15 cellular contexts compared by ENCODE assay signal in genomic region chr6:39495023-39495422, GRCh38.
A peak's percentile ranks its signal among the peaks of the same experiment; 100 is the strongest.
DNase-seq lines count a peak whose midpoint lies in the region; ATAC-seq and TF ChIP-seq lines count a peak whose summit lies in the region.
"Had no signal": no experiment of that assay in that cellular context is flagged by ENCODE, and none has a peak within 500 bp of the region (broad histone marks: within the 10 kb centered on the region; RNA-seq: fewer than 3 reads in every experiment).

No MANE protein-coding gene starts in this region.

- H2BK5ac ChIP-seq in H9 (ENCODE audit: insufficient read length, low read length) (no peak overlapping the region), trophoblast cell (ENCODE audit: low read depth, low read length, poor library complexity) (no peak overlapping the region)

- H3K4ac ChIP-seq in H9 (ENCODE audit: low read depth, low read length), result no peak overlapping the region
- H3K4ac ChIP-seq in trophoblast cell (ENCODE audit: low read depth, low read length), result no peak overlapping the region

- no peaks in the 10 kb centered on the region for H3K27me3 ChIP-seq in H9 (ENCODE audit: insufficient read depth, low read length)
- H3K27me3 ChIP-seq in trophoblast cell (ENCODE audit: insufficient read depth, low read length), result no peaks in the 10 kb centered on the region
- no peaks in the 10 kb centered on the region for H3K27me3 ChIP-seq in MG63
- no peaks in the 10 kb centered on the region for H3K27me3 ChIP-seq in hepatocyte
- H3K27me3 ChIP-seq in spleen (replicated peaks in 1 of 7), result peaks cover 0 to 30% (median 0%) of the 10 kb centered on the region in 7 donors
- H3K27me3 ChIP-seq: BLaER1 had no signal

- H3K27ac ChIP-seq in H9 (ENCODE audit: insufficient read length, low read depth, low read length) (peak overlapping the region; percentile 6), trophoblast cell (ENCODE audit: low read depth, low read length) (no peak overlapping the region), hepatocyte (no peak overlapping the region), spleen (no peak overlapping the region)
- H3K27ac ChIP-seq: A549, BLaER1 had no signal

- H3K14ac ChIP-seq in H9 (ENCODE audit: insufficient read depth, low read length), result peak overlapping the region; percentile 78
- H3K14ac ChIP-seq in trophoblast cell (ENCODE audit: low read length), result no peak overlapping the region

- H2BK120ac ChIP-seq in H9 (ENCODE audit: low read depth, low read length, poor library complexity, severe bottlenecking) (no peak overlapping the region), trophoblast cell (ENCODE audit: insufficient read depth, low read length, poor library complexity) (no peak overlapping the region)

- ATAC-seq in WTC11, result peak; percentile 52
- ATAC-seq in GM21786 (IDR thresholded peaks at IDR 0.05; ENCODE audit: unreplicated experiment), result no peak
- ATAC-seq: A549 had no signal

- H2BK15ac ChIP-seq in H9 (ENCODE audit: low read depth, low read length), result peak overlapping the region; percentile 55; the same call in 1 of the 2 replicates

- POLR2A ChIA-PET in WTC11 (lab: Charles Lee), result interaction anchor here (0.8 kb wide), 1 partner anchor 21 kb away, joined by 3 read pairs; no protein-coding TSS in a partner anchor

- H3K4me1 ChIP-seq in H9 (ENCODE audit: insufficient read depth, low read length) (peaks cover 9% of the 10 kb centered on the region; the same call in 1 of the 2 replicates), trophoblast cell (ENCODE audit: control insufficient read depth in 1 of 2, insufficient read depth in 2 of 2, low read length in 2 of 2) (peaks cover 0 to 8% of the 10 kb centered on the region in 2 experiments), hepatocyte (ENCODE audit: insufficient read depth) (no peaks in the 10 kb centered on the region), spleen (no peaks in the 10 kb centered on the region)
- H3K4me1 ChIP-seq: A549, BLaER1, Caco-2 had no signal

- DNase-seq in H9, result no peak
- no peak for DNase-seq in WTC11 (ENCODE audit: low spot score)
- peak; percentile 83 for DNase-seq in islet precursor cell
- DNase-seq in trophoblast cell, result no peak
- no peak for DNase-seq in MG63
- no peak for DNase-seq in hepatocyte (ENCODE audit: low spot score)
- no peak for DNase-seq in spleen
- DNase-seq: AML-193; Caco-2; CD8-positive, alpha-beta memory T cell; DND-41; GDM1 had no signal

- H4K5ac ChIP-seq in H9 (ENCODE audit: insufficient read length, low read depth, low read length), result no peak overlapping the region

- H3K4me2 ChIP-seq in H9 (ENCODE audit: insufficient read depth, insufficient read length, low read length), result peak overlapping the region; percentile 23
- H3K4me2 ChIP-seq in trophoblast cell (ENCODE audit: low read length), result no peak overlapping the region
- no peak overlapping the region for H3K4me2 ChIP-seq in hepatocyte
- H3K4me2 ChIP-seq: A549, BLaER1 had no signal

- H3K9me3 ChIP-seq in H9 (ENCODE audit: control insufficient read depth, low read depth, low read length) (no peaks in the 10 kb centered on the region), trophoblast cell (ENCODE audit: insufficient read depth, low read depth, low read length) (no peaks in the 10 kb centered on the region), MG63 (no peaks in the 10 kb centered on the region), hepatocyte (ENCODE audit: low read depth) (no peaks in the 10 kb centered on the region), spleen (peaks cover 0 to 3% (median 0%) of the 10 kb centered on the region in 8 donors)
- H3K9me3 ChIP-seq: A549, BLaER1, Caco-2 had no signal

- H2AK5ac ChIP-seq in H9 (ENCODE audit: insufficient read length, low read length) (no peak overlapping the region), trophoblast cell (ENCODE audit: low read length) (no peak overlapping the region)

- H3K4me3 ChIP-seq in trophoblast cell (ENCODE audit: low read depth, low read length), result no peak overlapping the region
- H3K4me3 ChIP-seq in MG63, result no peak overlapping the region
- H3K4me3 ChIP-seq in hepatocyte, result no peak overlapping the region
- no peak overlapping the region for H3K4me3 ChIP-seq in spleen
- H3K4me3 ChIP-seq: A549, BLaER1 had no signal

- intact Hi-C loops in spleen (cut with DNase I; ENCODE audit: low total_unique reads), result no loop called here

- no peaks in the 10 kb centered on the region for H3K9me2 ChIP-seq in hepatocyte (replicated peaks; ENCODE audit: insufficient read depth)

- peak overlapping the region; percentile 69 for H2BK12ac ChIP-seq in H9 (ENCODE audit: insufficient read length, low read depth, low read length)
- peak overlapping the region; percentile 3 for H2BK12ac ChIP-seq in trophoblast cell (ENCODE audit: low read length)

- no peak overlapping the region for H3K56ac ChIP-seq in H9 (ENCODE audit: insufficient read length, low read depth, low read length)

- no peaks in the 10 kb centered on the region for H3K36me3 ChIP-seq in trophoblast cell (ENCODE audit: control insufficient read depth in 1 of 2, insufficient read depth in 2 of 2, low read length in 2 of 2)
- H3K36me3 ChIP-seq in MG63, result no peaks in the 10 kb centered on the region
- H3K36me3 ChIP-seq in hepatocyte (replicated peaks; ENCODE audit: insufficient read depth, low read depth), result no peaks in the 10 kb centered on the region
- H3K36me3 ChIP-seq in spleen, result no peaks in the 10 kb centered on the region
- H3K36me3 ChIP-seq: BLaER1 had no signal

- H3K79me2 ChIP-seq in H9 (ENCODE audit: insufficient read depth, low read length) (no peaks in the 10 kb centered on the region), trophoblast cell (ENCODE audit: control insufficient read depth, insufficient read depth, low read length, poor library complexity) (no peaks in the 10 kb centered on the region), hepatocyte (no peaks in the 10 kb centered on the region)

- H3K27ac Mint-ChIP-seq in H9 (peak overlapping the region in 2 of 3 experiments; percentile 27 to 89; a peak in 3 of 7 replicates), WTC11 (peak overlapping the region; percentile 83)
- H3K27ac Mint-ChIP-seq: CD8-positive, alpha-beta memory T cell had no signal

- H3K27me3 Mint-ChIP-seq in H9 (ENCODE audit: low read depth), result no peaks in the 10 kb centered on the region
- peaks cover 3% of the 10 kb centered on the region; the same call in 1 of the 2 replicates for H3K27me3 Mint-ChIP-seq in WTC11 (ENCODE audit: low read depth)

- H3T11ph ChIP-seq in H9 (ENCODE audit: low read length), result no peak overlapping the region

- no peak overlapping the region for H4K12ac ChIP-seq in trophoblast cell (ENCODE audit: low read depth, low read length)

- H3K4me3 Mint-ChIP-seq in H9 (no peak overlapping the region), WTC11 (no peak overlapping the region)
- H3K4me3 Mint-ChIP-seq: CD8-positive, alpha-beta memory T cell had no signal

- H4K20me1 ChIP-seq in H9 (ENCODE audit: control insufficient read depth, insufficient read depth, insufficient read length) (no peaks in the 10 kb centered on the region), hepatocyte (ENCODE audit: insufficient read depth, poor library complexity, severe bottlenecking) (no peaks in the 10 kb centered on the region)
- H4K20me1 ChIP-seq: BLaER1 had no signal

- H2AFZ ChIP-seq in H9 (ENCODE audit: low read length) (peak overlapping the region; percentile 0), trophoblast cell (ENCODE audit: insufficient read depth, low read length, poor library complexity) (no peak overlapping the region), hepatocyte (no peak overlapping the region)

- peaks cover 19 to 22% of the 10 kb centered on the region in 2 experiments for H3K4me1 Mint-ChIP-seq in H9
- peaks cover 38% of the 10 kb centered on the region for H3K4me1 Mint-ChIP-seq in WTC11
- H3K4me1 Mint-ChIP-seq: CD8-positive, alpha-beta memory T cell had no signal

- H3K23me2 ChIP-seq in H9 (ENCODE audit: insufficient read length, low read depth, low read length, poor library complexity, severe bottlenecking), result no peaks in the 10 kb centered on the region

- TF ChIP-seq CTCF in H9 (conservative IDR thresholded peaks at IDR 0.05), result no peak
- no peak for TF ChIP-seq CTCF in WTC11 (IDR thresholded peaks at IDR 0.05)
- no peak for TF ChIP-seq CTCF in hepatocyte (IDR thresholded peaks at IDR 0.05; ENCODE audit: poor library complexity)
- no peak for TF ChIP-seq CTCF in spleen (IDR thresholded peaks at IDR 0.05 in 8 of 11, conservative IDR thresholded peaks at IDR 0.05 in 3 of 11)

- no peak for TF ChIP-seq POLR2A in spleen (IDR thresholded peaks at IDR 0.05)

- no peak overlapping the region for H3K9ac ChIP-seq in H9 (ENCODE audit: extremely low read depth, insufficient read length, low read length)
- H3K9ac ChIP-seq in trophoblast cell (ENCODE audit: low read length), result peak overlapping the region; percentile 3
- H3K9ac ChIP-seq: BLaER1 had no signal

- no peak overlapping the region for H4K91ac ChIP-seq in H9 (ENCODE audit: insufficient read length, low read depth, low read length)
- no peak overlapping the region for H4K91ac ChIP-seq in trophoblast cell (ENCODE audit: low read depth, low read length)

- H3K79me1 ChIP-seq in H9 (ENCODE audit: insufficient read depth, low read depth, low read length, poor library complexity, severe bottlenecking), result no peaks in the 10 kb centered on the region
- H3K79me1 ChIP-seq in trophoblast cell (ENCODE audit: low read length), result peaks cover 1% of the 10 kb centered on the region

- no peak overlapping the region for H2BK20ac ChIP-seq in H9 (ENCODE audit: low read depth, low read length, poor library complexity, severe bottlenecking)

- H3K9me3 Mint-ChIP-seq in H9, result peaks cover 0 to under 1% of the 10 kb centered on the region in 2 experiments; a peak in 1 of 5 replicates
- H3K9me3 Mint-ChIP-seq in WTC11, result peaks cover 3% of the 10 kb centered on the region

- H3K23ac ChIP-seq in H9 (ENCODE audit: insufficient read length, low read depth, low read length) (no peak overlapping the region), trophoblast cell (ENCODE audit: low read length) (no peak overlapping the region)

- H3K18ac ChIP-seq in H9 (ENCODE audit: insufficient read length, low read depth, low read length) (peak overlapping the region; percentile 80), trophoblast cell (ENCODE audit: low read length) (no peak overlapping the region)

- H3K36me3 Mint-ChIP-seq in H9 (ENCODE audit: insufficient read depth in 1 of 3, low read depth in 3 of 3), result peaks cover 0 to 2% (median 0%) of the 10 kb centered on the region in 3 experiments; a peak in 1 of 7 replicates
- H3K36me3 Mint-ChIP-seq in WTC11, result no peaks in the 10 kb centered on the region
- H3K36me3 Mint-ChIP-seq: CD8-positive, alpha-beta memory T cell had no signal

- H4K8ac ChIP-seq in H9 (replicated peaks; ENCODE audit: insufficient read length, low read depth, low read length), result peak overlapping the region; percentile 69
- H4K8ac ChIP-seq in trophoblast cell (ENCODE audit: low read depth, low read length), result no peak overlapping the region

- CTCF ChIA-PET in WTC11 (lab: Charles Lee), result interaction anchor here (0.6 to 1.5 kb wide), 2 partner anchors 133 to 841 kb away, joined by 3 to 4 read pairs; no protein-coding TSS in a partner anchor

- no CpG with 5 or more reads among the region's 7 CpGs for WGBS in H9 (ENCODE audit: extremely low coverage, insufficient read length, low lambda C conversion rate)
- no CpG with 5 or more reads among the region's 7 CpGs for WGBS in trophoblast cell (ENCODE audit: extremely low coverage, insufficient coverage, insufficient read length)
- 91% methylated on average over 7 of the region's 7 CpGs for WGBS in hepatocyte (ENCODE audit: low lambda C conversion rate, missing lambda C conversion rate)
- 83 to 88% (median 85%) methylated on average over 7 of the region's 7 CpGs for WGBS in spleen, 5 donors
